Comparison of ENCODE assay signal across 2 cellular contexts in genomic region chr4:108590776-108591175, GRCh38.
TF ChIP-seq lines count a peak whose summit lies in the region.

No MANE protein-coding gene starts in this region.

TF ChIP-seq in endothelial cell of umbilical vein, 7 proteins besides CTCF, POLR2A, EP300 and RAD21 (continued from another document):
- TF ChIP-seq MAX (IDR thresholded peaks at IDR 0.05; ENCODE audit: insufficient read depth, insufficient read length) (no peak), GATA2 (IDR thresholded peaks at IDR 0.05; ENCODE audit: insufficient read depth, insufficient read length, low read depth, low read length) (no peak), EZH2 (IDR thresholded peaks at IDR 0.05; ENCODE audit: borderline replicate concordance, low read depth, low read length, severe bottlenecking) (no peak), JUN (IDR thresholded peaks at IDR 0.05; ENCODE audit: borderline replicate concordance, insufficient read depth, insufficient read length, low read depth) (no peak), POLR2AphosphoS5 (IDR thresholded peaks at IDR 0.05; ENCODE audit: insufficient read depth, low read depth, low read length) (no peak)

TF ChIP-seq in GM23338, 12 proteins besides CTCF, POLR2A, EP300 and RAD21 (continued from another document):
- TF ChIP-seq ZNF462 (CRISPR knock-in tag; IDR thresholded peaks at IDR 0.05), result no peak
- TF ChIP-seq REST (IDR thresholded peaks at IDR 0.05; ENCODE audit: unreplicated experiment), result no peak
- TF ChIP-seq STAT1 (IDR thresholded peaks at IDR 0.05; ENCODE audit: unreplicated experiment), result no peak
- no peak for TF ChIP-seq ZNF331 (CRISPR knock-in tag; IDR thresholded peaks at IDR 0.05; ENCODE audit: low read depth)
- TF ChIP-seq ETS1 (IDR thresholded peaks at IDR 0.05), result no peak
- TF ChIP-seq CREB1 (CRISPR knock-in tag; IDR thresholded peaks at IDR 0.05; ENCODE audit: low read depth), result no peak
- TF ChIP-seq NANOG (IDR thresholded peaks at IDR 0.05; ENCODE audit: borderline replicate concordance), result no peak
